In genomic region chr19:39409886-39410619, GRCh38 we compare ENCODE assay signal across 1 cellular context.
TF ChIP-seq lines count a peak whose summit lies in the region.

No MANE protein-coding gene starts in this region.

TF ChIP-seq in GM12878, 131 proteins besides CTCF, POLR2A, EP300 and RAD21 (continues in another document):
- TF ChIP-seq NKRF (conservative IDR thresholded peaks at IDR 0.05) = no peak; the same call in 1 of the 2 replicates
- peak; percentile 46 for TF ChIP-seq PBX3 (IDR thresholded peaks at IDR 0.05; ENCODE audit: insufficient replicate concordance, low read depth, low read length)
- TF ChIP-seq IRF3 (IDR thresholded peaks at IDR 0.05) = no peak
- TF ChIP-seq JUND (IDR thresholded peaks at IDR 0.05; ENCODE audit: low read depth, low read length) = no peak; the same call in 1 of the 2 replicates
- 0 out of 2 replicates have a peak, but pooled peaks have one; percentile 13 for TF ChIP-seq STAT3 (IDR thresholded peaks at IDR 0.05; ENCODE audit: low read depth, low read length)
- TF ChIP-seq PAX8 (IDR thresholded peaks at IDR 0.05) = no peak
- TF ChIP-seq KLF5 (IDR thresholded peaks at IDR 0.05; ENCODE audit: partially characterized antibody) = no peak
- no peak for TF ChIP-seq ZBTB40 (IDR thresholded peaks at IDR 0.05; ENCODE audit: borderline replicate concordance)
- TF ChIP-seq CBFB (IDR thresholded peaks at IDR 0.05; ENCODE audit: low read depth) = no peak
- TF ChIP-seq NBN (IDR thresholded peaks at IDR 0.05) = peak; percentile 100
- TF ChIP-seq ZBTB11 (CRISPR knock-in tag; IDR thresholded peaks at IDR 0.05) = no peak; the same call in 1 of the 2 replicates
- TF ChIP-seq NFXL1 (IDR thresholded peaks at IDR 0.05; ENCODE audit: borderline replicate concordance) = no peak
- no peak for TF ChIP-seq RELA (IDR thresholded peaks at IDR 0.05; ENCODE audit: borderline replicate concordance, partially characterized antibody)
- TF ChIP-seq HDAC2 (IDR thresholded peaks at IDR 0.05) = no peak
- no peak for TF ChIP-seq CHD4 (IDR thresholded peaks at IDR 0.05)
- peak; percentile 80 for TF ChIP-seq POLR2AphosphoS2 (IDR thresholded peaks at IDR 0.05; ENCODE audit: low read depth, low read length)
- no peak for TF ChIP-seq SIN3A (IDR thresholded peaks at IDR 0.05; ENCODE audit: low read depth, low read length)
- TF ChIP-seq E2F4 (IDR thresholded peaks at IDR 0.05; ENCODE audit: low read depth, low read length) = no peak
- TF ChIP-seq CUX1 (IDR thresholded peaks at IDR 0.05; ENCODE audit: insufficient replicate concordance, low read depth, low read length) = no peak
- TF ChIP-seq JUNB (IDR thresholded peaks at IDR 0.05) = no peak
- TF ChIP-seq YY1 (IDR thresholded peaks at IDR 0.05; ENCODE audit: low read depth, low read length) = peak; percentile 49; the same call in 1 of the 2 replicates
- TF ChIP-seq CBX5 (IDR thresholded peaks at IDR 0.05; ENCODE audit: low read depth) = no peak
- TF ChIP-seq ETV6 (conservative IDR thresholded peaks at IDR 0.05 in 1 of 2, IDR thresholded peaks at IDR 0.05 in 1 of 2; ENCODE audit: borderline replicate concordance in 1 of 2, low read depth in 1 of 2) = no peak; a peak in 2 of 4 replicates
- no peak for TF ChIP-seq STAT1 (conservative IDR thresholded peaks at IDR 0.05)
- TF ChIP-seq TARDBP (IDR thresholded peaks at IDR 0.05; ENCODE audit: borderline replicate concordance) = no peak; the same call in 1 of the 2 replicates
- TF ChIP-seq TCF12 (IDR thresholded peaks at IDR 0.05; ENCODE audit: low read depth, low read length) = peak; percentile 37; the same call in 1 of the 2 replicates
- TF ChIP-seq POLR2AphosphoS5 (IDR thresholded peaks at IDR 0.05; ENCODE audit: low read length) = peak; percentile 99
- TF ChIP-seq IKZF2 (IDR thresholded peaks at IDR 0.05) = peak; percentile 100
- TF ChIP-seq ATF2 (IDR thresholded peaks at IDR 0.05; ENCODE audit: low read length) = no peak
- TF ChIP-seq MTA2 (IDR thresholded peaks at IDR 0.05; ENCODE audit: low read depth) = peak; percentile 92
- no peak; the same call in 1 of the 2 replicates for TF ChIP-seq NRF1 (conservative IDR thresholded peaks at IDR 0.05; ENCODE audit: low read depth, low read length)
- TF ChIP-seq PAX5 (IDR thresholded peaks at IDR 0.05; ENCODE audit: borderline replicate concordance, low read depth, low read length) = peak; percentile 84; the same call in 1 of the 2 replicates
- peak; percentile 99 for TF ChIP-seq MLLT1 (IDR thresholded peaks at IDR 0.05)
- TF ChIP-seq BACH1 (IDR thresholded peaks at IDR 0.05; ENCODE audit: borderline replicate concordance) = peak; percentile 98
- TF ChIP-seq TBL1XR1 (IDR thresholded peaks at IDR 0.05; ENCODE audit: low read depth, low read length) = no peak
